ENCODE assay signal across 14 cellular contexts in genomic region chr14:68695871-68696665, GRCh38.
DNase-seq lines count a peak whose midpoint lies in the region; ATAC-seq, FAIRE-seq and TF ChIP-seq lines count a peak whose summit lies in the region.
"Had no signal": no experiment of that assay in that cellular context is flagged by ENCODE, and none has a peak within 500 bp of the region (broad histone marks: within the 10 kb centered on the region; RNA-seq: fewer than 3 reads in every experiment).

No MANE protein-coding gene starts in this region.

- TF ChIP-seq CTCF in CD14-positive monocyte (IDR thresholded peaks at IDR 0.05) (no peak), endodermal cell (conservative IDR thresholded peaks at IDR 0.05) (no peak), body of pancreas (IDR thresholded peaks at IDR 0.05) (no peak), MM.1S (IDR thresholded peaks at IDR 0.05; ENCODE audit: low read length) (no peak)

- intact Hi-C loops in CD14-positive monocyte (cut with micrococcal nuclease), result loop anchor here in 1 of 2 donors (1.0 to 5.0 kb wide), 2 partner anchors 38 to 119 kb away; no protein-coding TSS in a partner anchor
- intact Hi-C loops in sciatic nerve (cut with DNase I), result no loop called here
- intact Hi-C loops in body of pancreas (cut with DNase I), result no loop called here

- H3K36me3 Mint-ChIP-seq in CD14-positive monocyte, result peaks cover 20 to 24% of the 10 kb centered on the region in 2 donors
- H3K36me3 Mint-ChIP-seq in endodermal cell (ENCODE audit: low read depth), result no peaks in the 10 kb centered on the region
- H3K36me3 Mint-ChIP-seq: CD4-positive, alpha-beta memory T cell had no signal

- no peak for ATAC-seq in sciatic nerve
- ATAC-seq in body of pancreas, result no peak
- ATAC-seq in GM21786 (IDR thresholded peaks at IDR 0.05; ENCODE audit: unreplicated experiment), result no peak

- H3K27ac Mint-ChIP-seq in CD14-positive monocyte (peak overlapping the region in 5 of 7 donors; percentile 74 to 92 (median 88)), endodermal cell (no peak overlapping the region)

- H3K27me3 Mint-ChIP-seq in CD14-positive monocyte (ENCODE audit: low read depth in 3 of 3) (peaks cover 11 to 17% (median 16%) of the 10 kb centered on the region in 3 donors), endodermal cell (ENCODE audit: insufficient read depth) (peaks cover 44% of the 10 kb centered on the region)
- H3K27me3 Mint-ChIP-seq: CD4-positive, alpha-beta memory T cell; stimulated activated naive CD8-positive, alpha-beta T cell treated with anti-CD3 and anti-CD28 coated beads, Interleukin-15, Interleukin-2, amounts not matched to agents 100 ng/mL and 50 ng/mL, for 24 hours had no signal

- no peak overlapping the region for H3K4me2 ChIP-seq in MM.1S (ENCODE audit: low read depth, low read length)

- WGBS in endodermal cell (ENCODE audit: insufficient coverage in 1 of 2, insufficient read length in 1 of 2), 2 experiments, result 94 to 100% methylated on average over 3 to 5 of the region's 5 CpGs
- WGBS in body of pancreas, 2 donors, result 94% methylated on average over 5 of the region's 5 CpGs

- peaks cover 46% of the 10 kb centered on the region for H3K4me1 Mint-ChIP-seq in CD14-positive monocyte
- H3K4me1 Mint-ChIP-seq in endodermal cell, result peaks cover 12% of the 10 kb centered on the region

- H3F3A ChIP-seq in MM.1S (ENCODE audit: insufficient read depth, low read length), result no peaks in the 10 kb centered on the region

- H3K9me2 ChIP-seq in MM.1S (replicated peaks; ENCODE audit: insufficient read depth, low read length), result no peaks in the 10 kb centered on the region

- H3K27ac ChIP-seq in endodermal cell (ENCODE audit: low read depth, low read length) (no peak overlapping the region), body of pancreas (no peak overlapping the region), MM.1S (ENCODE audit: low read length) (no peak overlapping the region)
- H3K27ac ChIP-seq: cardiac muscle cell, HL-60 had no signal

- H3K4me1 ChIP-seq in endodermal cell (ENCODE audit: control insufficient read depth, insufficient read depth, low read length) (no peaks in the 10 kb centered on the region), body of pancreas (no peaks in the 10 kb centered on the region), MM.1S (ENCODE audit: low read length) (no peaks in the 10 kb centered on the region)

- no peaks in the 10 kb centered on the region for H4K20me1 ChIP-seq in MM.1S (ENCODE audit: insufficient read depth, low read length)

- H3K27me3 ChIP-seq in endodermal cell (ENCODE audit: control insufficient read depth, insufficient read depth, low read length, poor library complexity, severe bottlenecking) (peaks cover 18% of the 10 kb centered on the region), body of pancreas (no peaks in the 10 kb centered on the region), MM.1S (replicated peaks; ENCODE audit: insufficient read depth, low read length) (no peaks in the 10 kb centered on the region)
- H3K27me3 ChIP-seq: cardiac muscle cell had no signal

- H3K4me3 Mint-ChIP-seq in CD14-positive monocyte, result no peak overlapping the region
- H3K4me3 Mint-ChIP-seq in endodermal cell, result no peak overlapping the region
- H3K4me3 Mint-ChIP-seq: CD4-positive, alpha-beta memory T cell; stimulated activated naive CD8-positive, alpha-beta T cell treated with anti-CD3 and anti-CD28 coated beads, Interleukin-15, Interleukin-2, amounts not matched to agents 100 ng/mL and 50 ng/mL, for 24 hours had no signal

- H2AFZ ChIP-seq in MM.1S (ENCODE audit: low read length), result no peak overlapping the region

- no peak for FAIRE-seq in RCC 7860 (lab: Jason Lieb, UNC)

- H3K9me3 ChIP-seq in endodermal cell (ENCODE audit: control insufficient read depth, low read length) (no peaks in the 10 kb centered on the region), body of pancreas (no peaks in the 10 kb centered on the region), MM.1S (replicated peaks; ENCODE audit: insufficient read depth, low read length) (no peaks in the 10 kb centered on the region)

- H3K4me3 ChIP-seq in endodermal cell (ENCODE audit: low read length) (no peak overlapping the region), body of pancreas (no peak overlapping the region), MM.1S (ENCODE audit: low read length) (no peak overlapping the region)
- H3K4me3 ChIP-seq: cardiac muscle cell had no signal

- TF ChIP-seq POLR2A in body of pancreas (IDR thresholded peaks at IDR 0.05), result no peak

- H3K79me2 ChIP-seq in MM.1S (ENCODE audit: low read length), result no peaks in the 10 kb centered on the region

- peaks cover 0 to 11% (median 6%) of the 10 kb centered on the region in 7 donors for H3K9me3 Mint-ChIP-seq in CD14-positive monocyte
- H3K9me3 Mint-ChIP-seq in endodermal cell, result peaks cover 9% of the 10 kb centered on the region
- H3K9me3 Mint-ChIP-seq: activated T-helper 2 cell treated with anti-CD3 and anti-CD28 coated beads, Interferon-gamma antibody, Interleukin-2, Interleukin-4, amounts not matched to agents 10 μg/mL and 5 μg/mL and 100 μg/mL, durations not matched to agents 14 hours and 24 hours and 36 hours; stimulated activated naive CD8-positive, alpha-beta T cell treated with anti-CD3 and anti-CD28 coated beads, Interleukin-15, Interleukin-2, amounts not matched to agents 100 ng/mL and 50 ng/mL, for 24 hours had no signal

- DNase-seq in CD14-positive monocyte (ENCODE audit: low spot score), result no peak
- DNase-seq in RKO (ENCODE audit: low spot score), result peak; percentile 52
- DNase-seq in endodermal cell, result peak; percentile 3
- peak; percentile 30 for DNase-seq in sciatic nerve (ENCODE audit: low spot score)
- DNase-seq in body of pancreas, result no peak
- DNase-seq in RCC 7860 (ENCODE audit: low spot score), result no peak
- DNase-seq in MM.1S, result no peak
- DNase-seq: CD4-positive, alpha-beta memory T cell; erythroblast had no signal

- no peaks in the 10 kb centered on the region for H3K36me3 ChIP-seq in endodermal cell (ENCODE audit: control insufficient read depth, insufficient read depth, low read length)
- no peaks in the 10 kb centered on the region for H3K36me3 ChIP-seq in body of pancreas (replicated peaks in 1 of 2; ENCODE audit: insufficient read depth in 1 of 2, low read depth in 2 of 2)
- no peaks in the 10 kb centered on the region for H3K36me3 ChIP-seq in MM.1S (replicated peaks; ENCODE audit: insufficient read depth, low read length)
- H3K36me3 ChIP-seq: cardiac muscle cell had no signal

- no peak overlapping the region for H3K9ac ChIP-seq in endodermal cell (ENCODE audit: extremely low read depth, low read length, poor library complexity, severe bottlenecking)
- H3K9ac ChIP-seq in MM.1S (ENCODE audit: low read length), result no peak overlapping the region

Comparison
In these comparisons a context has a peak if more than half of its experiments do, and no peak if none do; other contexts are left out.
1. DNase-seq: peak in RKO (single experiment), endodermal cell (single experiment) and sciatic nerve (single experiment); none in CD14-positive monocyte (single experiment), body of pancreas (0 of 4), RCC 7860 (single experiment) and MM.1S (single experiment).